1 cellular context compared by ENCODE assay signal in the genomic region with DNA sequence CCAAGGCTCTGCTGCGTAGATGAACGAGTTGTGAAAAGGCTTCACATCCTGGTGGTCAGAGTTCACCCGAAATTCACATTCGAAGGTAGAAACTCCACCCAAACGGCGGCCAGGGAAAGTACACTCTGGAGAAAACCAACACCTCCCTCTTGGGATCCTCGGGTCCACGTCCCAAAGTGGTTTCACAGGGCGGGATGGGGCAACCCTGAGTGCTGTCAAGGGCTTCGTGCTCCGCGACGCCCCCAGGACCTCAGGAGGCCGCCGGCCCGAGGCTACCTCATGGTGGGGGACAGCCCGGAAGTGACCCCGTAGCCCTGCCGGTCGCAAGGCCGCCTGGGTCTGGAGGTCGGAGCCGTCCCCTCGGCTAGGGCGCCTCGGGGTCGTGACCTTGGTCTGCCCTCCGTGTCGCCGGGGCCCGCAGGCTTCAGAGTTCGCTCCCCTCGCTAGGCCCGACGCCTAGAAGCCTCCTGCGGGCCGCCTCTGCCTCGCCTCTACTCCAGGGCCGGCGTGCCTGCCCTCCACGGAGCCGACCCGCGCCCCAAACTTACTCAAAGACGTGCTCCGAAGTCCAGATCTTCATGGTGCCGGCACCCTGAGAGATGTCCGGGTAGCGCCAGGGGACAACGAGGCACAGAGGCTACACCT.
A peak's percentile ranks its signal among the peaks of the same experiment; 100 is the strongest.
TF ChIP-seq lines count a peak whose summit lies in the region.

A gene (minus strand): TSS at position 636 of the 645 bp plus-strand sequence. CDS start 56 bp downstream, at position 580.

TF ChIP-seq in HepG2, 621 proteins besides CTCF, POLR2A, EP300 and RAD21 (continued from another document and continues in another):
- TF ChIP-seq ZNF264 (CRISPR knock-in tag; IDR thresholded peaks at IDR 0.05), result no peak
- TF ChIP-seq, protein P1, sequence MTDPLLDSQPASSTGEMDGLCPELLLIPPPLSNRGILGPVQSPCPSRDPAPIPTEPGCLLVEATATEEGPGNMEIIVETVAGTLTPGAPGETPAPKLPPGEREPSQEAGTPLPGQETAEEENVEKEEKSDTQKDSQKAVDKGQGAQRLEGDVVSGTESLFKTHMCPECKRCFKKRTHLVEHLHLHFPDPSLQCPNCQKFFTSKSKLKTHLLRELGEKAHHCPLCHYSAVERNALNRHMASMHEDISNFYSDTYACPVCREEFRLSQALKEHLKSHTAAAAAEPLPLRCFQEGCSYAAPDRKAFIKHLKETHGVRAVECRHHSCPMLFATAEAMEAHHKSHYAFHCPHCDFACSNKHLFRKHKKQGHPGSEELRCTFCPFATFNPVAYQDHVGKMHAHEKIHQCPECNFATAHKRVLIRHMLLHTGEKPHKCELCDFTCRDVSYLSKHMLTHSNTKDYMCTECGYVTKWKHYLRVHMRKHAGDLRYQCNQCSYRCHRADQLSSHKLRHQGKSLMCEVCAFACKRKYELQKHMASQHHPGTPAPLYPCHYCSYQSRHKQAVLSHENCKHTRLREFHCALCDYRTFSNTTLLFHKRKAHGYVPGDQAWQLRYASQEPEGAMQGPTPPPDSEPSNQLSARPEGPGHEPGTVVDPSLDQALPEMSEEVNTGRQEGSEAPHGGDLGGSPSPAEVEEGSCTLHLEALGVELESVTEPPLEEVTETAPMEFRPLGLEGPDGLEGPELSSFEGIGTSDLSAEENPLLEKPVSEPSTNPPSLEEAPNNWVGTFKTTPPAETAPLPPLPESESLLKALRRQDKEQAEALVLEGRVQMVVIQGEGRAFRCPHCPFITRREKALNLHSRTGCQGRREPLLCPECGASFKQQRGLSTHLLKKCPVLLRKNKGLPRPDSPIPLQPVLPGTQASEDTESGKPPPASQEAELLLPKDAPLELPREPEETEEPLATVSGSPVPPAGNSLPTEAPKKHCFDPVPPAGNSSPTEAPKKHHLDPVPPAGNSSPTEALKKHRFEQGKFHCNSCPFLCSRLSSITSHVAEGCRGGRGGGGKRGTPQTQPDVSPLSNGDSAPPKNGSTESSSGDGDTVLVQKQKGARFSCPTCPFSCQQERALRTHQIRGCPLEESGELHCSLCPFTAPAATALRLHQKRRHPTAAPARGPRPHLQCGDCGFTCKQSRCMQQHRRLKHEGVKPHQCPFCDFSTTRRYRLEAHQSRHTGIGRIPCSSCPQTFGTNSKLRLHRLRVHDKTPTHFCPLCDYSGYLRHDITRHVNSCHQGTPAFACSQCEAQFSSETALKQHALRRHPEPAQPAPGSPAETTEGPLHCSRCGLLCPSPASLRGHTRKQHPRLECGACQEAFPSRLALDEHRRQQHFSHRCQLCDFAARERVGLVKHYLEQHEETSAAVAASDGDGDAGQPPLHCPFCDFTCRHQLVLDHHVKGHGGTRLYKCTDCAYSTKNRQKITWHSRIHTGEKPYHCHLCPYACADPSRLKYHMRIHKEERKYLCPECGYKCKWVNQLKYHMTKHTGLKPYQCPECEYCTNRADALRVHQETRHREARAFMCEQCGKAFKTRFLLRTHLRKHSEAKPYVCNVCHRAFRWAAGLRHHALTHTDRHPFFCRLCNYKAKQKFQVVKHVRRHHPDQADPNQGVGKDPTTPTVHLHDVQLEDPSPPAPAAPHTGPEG (CRISPR knock-in tag; IDR thresholded peaks at IDR 0.05), result no peak; the same call in 1 of the 2 replicates
- TF ChIP-seq, protein P2, sequence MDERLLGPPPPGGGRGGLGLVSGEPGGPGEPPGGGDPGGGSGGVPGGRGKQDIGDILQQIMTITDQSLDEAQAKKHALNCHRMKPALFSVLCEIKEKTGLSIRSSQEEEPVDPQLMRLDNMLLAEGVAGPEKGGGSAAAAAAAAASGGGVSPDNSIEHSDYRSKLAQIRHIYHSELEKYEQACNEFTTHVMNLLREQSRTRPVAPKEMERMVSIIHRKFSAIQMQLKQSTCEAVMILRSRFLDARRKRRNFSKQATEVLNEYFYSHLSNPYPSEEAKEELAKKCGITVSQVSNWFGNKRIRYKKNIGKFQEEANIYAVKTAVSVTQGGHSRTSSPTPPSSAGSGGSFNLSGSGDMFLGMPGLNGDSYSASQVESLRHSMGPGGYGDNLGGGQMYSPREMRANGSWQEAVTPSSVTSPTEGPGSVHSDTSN (CRISPR knock-in tag; IDR thresholded peaks at IDR 0.05), result no peak
- TF ChIP-seq ZNF83 (CRISPR knock-in tag; IDR thresholded peaks at IDR 0.05; ENCODE audit: borderline replicate concordance), result no peak
- peak; percentile 83 for TF ChIP-seq ZFY (CRISPR knock-in tag; IDR thresholded peaks at IDR 0.05)
- no peak for TF ChIP-seq ZNF138 (CRISPR knock-in tag; IDR thresholded peaks at IDR 0.05; ENCODE audit: low read depth)
- TF ChIP-seq ZMYM2 (CRISPR knock-in tag; IDR thresholded peaks at IDR 0.05), result no peak
- TF ChIP-seq, protein P3, sequence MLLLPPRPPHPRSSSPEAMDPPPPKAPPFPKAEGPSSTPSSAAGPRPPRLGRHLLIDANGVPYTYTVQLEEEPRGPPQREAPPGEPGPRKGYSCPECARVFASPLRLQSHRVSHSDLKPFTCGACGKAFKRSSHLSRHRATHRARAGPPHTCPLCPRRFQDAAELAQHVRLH (CRISPR knock-in tag; IDR thresholded peaks at IDR 0.05; ENCODE audit: borderline replicate concordance, low read depth), result no peak
- TF ChIP-seq ZNF670 (CRISPR knock-in tag; IDR thresholded peaks at IDR 0.05; ENCODE audit: borderline replicate concordance), result peak; percentile 91; the same call in 1 of the 2 replicates
- no peak; the same call in 1 of the 2 replicates for TF ChIP-seq TOE1 (CRISPR knock-in tag; IDR thresholded peaks at IDR 0.05)
- TF ChIP-seq ZNF232 (CRISPR knock-in tag; IDR thresholded peaks at IDR 0.05; ENCODE audit: borderline replicate concordance), result 0 out of 2 replicates have a peak, but pooled peaks have one; percentile 33
- TF ChIP-seq, protein P4, sequence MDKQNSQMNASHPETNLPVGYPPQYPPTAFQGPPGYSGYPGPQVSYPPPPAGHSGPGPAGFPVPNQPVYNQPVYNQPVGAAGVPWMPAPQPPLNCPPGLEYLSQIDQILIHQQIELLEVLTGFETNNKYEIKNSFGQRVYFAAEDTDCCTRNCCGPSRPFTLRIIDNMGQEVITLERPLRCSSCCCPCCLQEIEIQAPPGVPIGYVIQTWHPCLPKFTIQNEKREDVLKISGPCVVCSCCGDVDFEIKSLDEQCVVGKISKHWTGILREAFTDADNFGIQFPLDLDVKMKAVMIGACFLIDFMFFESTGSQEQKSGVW (CRISPR knock-in tag; IDR thresholded peaks at IDR 0.05; ENCODE audit: borderline replicate concordance), result 0 out of 2 replicates have a peak, but pooled peaks have one; percentile 73
- no peak for TF ChIP-seq ASH2L (IDR thresholded peaks at IDR 0.05; ENCODE audit: insufficient read length, low read depth, low read length)
- TF ChIP-seq, protein P5, sequence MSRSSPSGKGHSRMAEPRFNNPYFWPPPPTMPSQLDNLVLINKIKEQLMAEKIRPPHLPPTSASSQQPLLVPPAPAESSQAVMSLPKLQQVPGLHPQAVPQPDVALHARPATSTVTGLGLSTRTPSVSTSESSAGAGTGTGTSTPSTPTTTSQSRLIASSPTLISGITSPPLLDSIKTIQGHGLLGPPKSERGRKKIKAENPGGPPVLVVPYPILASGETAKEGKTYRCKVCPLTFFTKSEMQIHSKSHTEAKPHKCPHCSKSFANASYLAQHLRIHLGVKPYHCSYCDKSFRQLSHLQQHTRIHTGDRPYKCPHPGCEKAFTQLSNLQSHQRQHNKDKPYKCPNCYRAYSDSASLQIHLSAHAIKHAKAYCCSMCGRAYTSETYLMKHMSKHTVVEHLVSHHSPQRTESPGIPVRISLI (CRISPR knock-in tag; IDR thresholded peaks at IDR 0.05; ENCODE audit: borderline replicate concordance), result no peak
- TF ChIP-seq ZNF496 (CRISPR knock-in tag; IDR thresholded peaks at IDR 0.05; ENCODE audit: insufficient replicate concordance), result no peak
- 0 out of 2 replicates have a peak, but pooled peaks have one; percentile 28 for TF ChIP-seq ZSCAN12 (CRISPR knock-in tag; IDR thresholded peaks at IDR 0.05)
- 0 out of 2 replicates have a peak, but pooled peaks have one; percentile 35 for TF ChIP-seq ZFP90 (CRISPR knock-in tag; IDR thresholded peaks at IDR 0.05; ENCODE audit: borderline replicate concordance)
- TF ChIP-seq, protein P6, sequence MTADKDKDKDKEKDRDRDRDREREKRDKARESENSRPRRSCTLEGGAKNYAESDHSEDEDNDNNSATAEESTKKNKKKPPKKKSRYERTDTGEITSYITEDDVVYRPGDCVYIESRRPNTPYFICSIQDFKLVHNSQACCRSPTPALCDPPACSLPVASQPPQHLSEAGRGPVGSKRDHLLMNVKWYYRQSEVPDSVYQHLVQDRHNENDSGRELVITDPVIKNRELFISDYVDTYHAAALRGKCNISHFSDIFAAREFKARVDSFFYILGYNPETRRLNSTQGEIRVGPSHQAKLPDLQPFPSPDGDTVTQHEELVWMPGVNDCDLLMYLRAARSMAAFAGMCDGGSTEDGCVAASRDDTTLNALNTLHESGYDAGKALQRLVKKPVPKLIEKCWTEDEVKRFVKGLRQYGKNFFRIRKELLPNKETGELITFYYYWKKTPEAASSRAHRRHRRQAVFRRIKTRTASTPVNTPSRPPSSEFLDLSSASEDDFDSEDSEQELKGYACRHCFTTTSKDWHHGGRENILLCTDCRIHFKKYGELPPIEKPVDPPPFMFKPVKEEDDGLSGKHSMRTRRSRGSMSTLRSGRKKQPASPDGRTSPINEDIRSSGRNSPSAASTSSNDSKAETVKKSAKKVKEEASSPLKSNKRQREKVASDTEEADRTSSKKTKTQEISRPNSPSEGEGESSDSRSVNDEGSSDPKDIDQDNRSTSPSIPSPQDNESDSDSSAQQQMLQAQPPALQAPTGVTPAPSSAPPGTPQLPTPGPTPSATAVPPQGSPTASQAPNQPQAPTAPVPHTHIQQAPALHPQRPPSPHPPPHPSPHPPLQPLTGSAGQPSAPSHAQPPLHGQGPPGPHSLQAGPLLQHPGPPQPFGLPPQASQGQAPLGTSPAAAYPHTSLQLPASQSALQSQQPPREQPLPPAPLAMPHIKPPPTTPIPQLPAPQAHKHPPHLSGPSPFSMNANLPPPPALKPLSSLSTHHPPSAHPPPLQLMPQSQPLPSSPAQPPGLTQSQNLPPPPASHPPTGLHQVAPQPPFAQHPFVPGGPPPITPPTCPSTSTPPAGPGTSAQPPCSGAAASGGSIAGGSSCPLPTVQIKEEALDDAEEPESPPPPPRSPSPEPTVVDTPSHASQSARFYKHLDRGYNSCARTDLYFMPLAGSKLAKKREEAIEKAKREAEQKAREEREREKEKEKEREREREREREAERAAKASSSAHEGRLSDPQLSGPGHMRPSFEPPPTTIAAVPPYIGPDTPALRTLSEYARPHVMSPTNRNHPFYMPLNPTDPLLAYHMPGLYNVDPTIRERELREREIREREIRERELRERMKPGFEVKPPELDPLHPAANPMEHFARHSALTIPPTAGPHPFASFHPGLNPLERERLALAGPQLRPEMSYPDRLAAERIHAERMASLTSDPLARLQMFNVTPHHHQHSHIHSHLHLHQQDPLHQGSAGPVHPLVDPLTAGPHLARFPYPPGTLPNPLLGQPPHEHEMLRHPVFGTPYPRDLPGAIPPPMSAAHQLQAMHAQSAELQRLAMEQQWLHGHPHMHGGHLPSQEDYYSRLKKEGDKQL (CRISPR knock-in tag; IDR thresholded peaks at IDR 0.05; ENCODE audit: low read depth), result no peak
- no peak for TF ChIP-seq NR3C1 (CRISPR knock-in tag; IDR thresholded peaks at IDR 0.05)
- TF ChIP-seq SMC3 (IDR thresholded peaks at IDR 0.05; ENCODE audit: low read length), result no peak
- TF ChIP-seq, protein P7, sequence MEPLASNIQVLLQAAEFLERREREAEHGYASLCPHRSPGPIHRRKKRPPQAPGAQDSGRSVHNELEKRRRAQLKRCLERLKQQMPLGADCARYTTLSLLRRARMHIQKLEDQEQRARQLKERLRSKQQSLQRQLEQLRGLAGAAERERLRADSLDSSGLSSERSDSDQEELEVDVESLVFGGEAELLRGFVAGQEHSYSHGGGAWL (CRISPR knock-in tag; IDR thresholded peaks at IDR 0.05), result 0 out of 2 replicates have a peak, but pooled peaks have one; percentile 63
- TF ChIP-seq, protein P8, sequence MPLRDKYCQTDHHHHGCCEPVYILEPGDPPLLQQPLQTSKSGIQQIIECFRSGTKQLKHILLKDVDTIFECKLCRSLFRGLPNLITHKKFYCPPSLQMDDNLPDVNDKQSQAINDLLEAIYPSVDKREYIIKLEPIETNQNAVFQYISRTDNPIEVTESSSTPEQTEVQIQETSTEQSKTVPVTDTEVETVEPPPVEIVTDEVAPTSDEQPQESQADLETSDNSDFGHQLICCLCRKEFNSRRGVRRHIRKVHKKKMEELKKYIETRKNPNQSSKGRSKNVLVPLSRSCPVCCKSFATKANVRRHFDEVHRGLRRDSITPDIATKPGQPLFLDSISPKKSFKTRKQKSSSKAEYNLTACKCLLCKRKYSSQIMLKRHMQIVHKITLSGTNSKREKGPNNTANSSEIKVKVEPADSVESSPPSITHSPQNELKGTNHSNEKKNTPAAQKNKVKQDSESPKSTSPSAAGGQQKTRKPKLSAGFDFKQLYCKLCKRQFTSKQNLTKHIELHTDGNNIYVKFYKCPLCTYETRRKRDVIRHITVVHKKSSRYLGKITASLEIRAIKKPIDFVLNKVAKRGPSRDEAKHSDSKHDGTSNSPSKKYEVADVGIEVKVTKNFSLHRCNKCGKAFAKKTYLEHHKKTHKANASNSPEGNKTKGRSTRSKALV (CRISPR knock-in tag; IDR thresholded peaks at IDR 0.05), result no peak
- no peak for TF ChIP-seq ZNF749 (CRISPR knock-in tag; IDR thresholded peaks at IDR 0.05; ENCODE audit: borderline replicate concordance)
- TF ChIP-seq SP140L (CRISPR knock-in tag; IDR thresholded peaks at IDR 0.05; ENCODE audit: borderline replicate concordance), result no peak
- TF ChIP-seq ZNF263 (CRISPR knock-in tag; IDR thresholded peaks at IDR 0.05), result peak; percentile 70; the same call in 1 of the 2 replicates
- peak; percentile 66; the same call in 1 of the 2 replicates for TF ChIP-seq HDAC1 (CRISPR knock-in tag; IDR thresholded peaks at IDR 0.05)
- peak; percentile 87 for TF ChIP-seq ZNF607 (CRISPR knock-in tag; IDR thresholded peaks at IDR 0.05; ENCODE audit: borderline replicate concordance)
- TF ChIP-seq ZNF530 (CRISPR knock-in tag; IDR thresholded peaks at IDR 0.05; ENCODE audit: low read depth), result no peak
- TF ChIP-seq, protein P9, sequence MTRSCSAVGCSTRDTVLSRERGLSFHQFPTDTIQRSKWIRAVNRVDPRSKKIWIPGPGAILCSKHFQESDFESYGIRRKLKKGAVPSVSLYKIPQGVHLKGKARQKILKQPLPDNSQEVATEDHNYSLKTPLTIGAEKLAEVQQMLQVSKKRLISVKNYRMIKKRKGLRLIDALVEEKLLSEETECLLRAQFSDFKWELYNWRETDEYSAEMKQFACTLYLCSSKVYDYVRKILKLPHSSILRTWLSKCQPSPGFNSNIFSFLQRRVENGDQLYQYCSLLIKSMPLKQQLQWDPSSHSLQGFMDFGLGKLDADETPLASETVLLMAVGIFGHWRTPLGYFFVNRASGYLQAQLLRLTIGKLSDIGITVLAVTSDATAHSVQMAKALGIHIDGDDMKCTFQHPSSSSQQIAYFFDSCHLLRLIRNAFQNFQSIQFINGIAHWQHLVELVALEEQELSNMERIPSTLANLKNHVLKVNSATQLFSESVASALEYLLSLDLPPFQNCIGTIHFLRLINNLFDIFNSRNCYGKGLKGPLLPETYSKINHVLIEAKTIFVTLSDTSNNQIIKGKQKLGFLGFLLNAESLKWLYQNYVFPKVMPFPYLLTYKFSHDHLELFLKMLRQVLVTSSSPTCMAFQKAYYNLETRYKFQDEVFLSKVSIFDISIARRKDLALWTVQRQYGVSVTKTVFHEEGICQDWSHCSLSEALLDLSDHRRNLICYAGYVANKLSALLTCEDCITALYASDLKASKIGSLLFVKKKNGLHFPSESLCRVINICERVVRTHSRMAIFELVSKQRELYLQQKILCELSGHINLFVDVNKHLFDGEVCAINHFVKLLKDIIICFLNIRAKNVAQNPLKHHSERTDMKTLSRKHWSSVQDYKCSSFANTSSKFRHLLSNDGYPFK (CRISPR knock-in tag; IDR thresholded peaks at IDR 0.05; ENCODE audit: borderline replicate concordance), result no peak; the same call in 1 of the 2 replicates
- peak; percentile 64; the same call in 1 of the 2 replicates for TF ChIP-seq YEATS2 (CRISPR knock-in tag; IDR thresholded peaks at IDR 0.05; ENCODE audit: borderline replicate concordance)
- TF ChIP-seq POLR2AphosphoS5 (IDR thresholded peaks at IDR 0.05; ENCODE audit: low read depth, low read length), result peak; percentile 30; the same call in 1 of the 2 replicates
- TF ChIP-seq ZBTB20 (CRISPR knock-in tag; IDR thresholded peaks at IDR 0.05; ENCODE audit: borderline replicate concordance, low read depth), result peak; percentile 68; the same call in 1 of the 2 replicates
